Comparison of ENCODE assay signal across 10 cellular contexts in genomic region chr7:50641442-50642405, GRCh38.
DNase-seq lines count a peak whose midpoint lies in the region; ATAC-seq and TF ChIP-seq lines count a peak whose summit lies in the region.
"Had no signal": no experiment of that assay in that cellular context is flagged by ENCODE, and none has a peak within 500 bp of the region (broad histone marks: within the 10 kb centered on the region; RNA-seq: fewer than 3 reads in every experiment).

No MANE protein-coding gene starts in this region.

- H3K4me3 Mint-ChIP-seq in effector memory CD8-positive, alpha-beta T cell, result no peak overlapping the region

- H3K27me3 ChIP-seq in WERI-Rb-1 (ENCODE audit: insufficient read depth, low read depth, severe bottlenecking) (no peaks in the 10 kb centered on the region), skeletal muscle tissue (ENCODE audit: control insufficient read depth in 3 of 3, insufficient read depth in 3 of 3, low read length in 3 of 3) (no peaks in the 10 kb centered on the region)
- H3K27me3 ChIP-seq: brain microvascular endothelial cell had no signal

- H3K9ac ChIP-seq in skeletal muscle tissue (ENCODE audit: low read depth in 1 of 3, low read length in 3 of 3), result peak overlapping the region in 2 of 3 donors; percentile 51 to 73

- DNase-seq in NCI-H1092 treated with DMSO at 0.1 percent for 48 hours (lab: John Stamatoyannopoulos, UW), result peak; percentile 29
- DNase-seq in NCI-H1092 (lab: John Stamatoyannopoulos, UW), result no peak
- peak; percentile 16 for DNase-seq in WERI-Rb-1
- DNase-seq in islet precursor cell, result peak; percentile 65
- DNase-seq in effector memory CD8-positive, alpha-beta T cell, result no peak
- no peak for DNase-seq in NCI-H187 (lab: John Stamatoyannopoulos, UW)
- no peak for DNase-seq in NCI-H2029 treated with DMSO at 0.1 percent for 48 hours (lab: John Stamatoyannopoulos, UW)
- DNase-seq: brain microvascular endothelial cell, NCI-H2171 had no signal

- H3K27ac ChIP-seq in WERI-Rb-1, result no peak overlapping the region
- peak overlapping the region; percentile 69 for H3K27ac ChIP-seq in skeletal muscle tissue (ENCODE audit: low read depth, low read length)
- H3K27ac ChIP-seq: brain microvascular endothelial cell had no signal

- H3K4me1 Mint-ChIP-seq in effector memory CD8-positive, alpha-beta T cell (ENCODE audit: low read depth in 2 of 2), result peaks cover 0 to 3% of the 10 kb centered on the region in 2 donors

- H3K4me3 ChIP-seq in WERI-Rb-1 (ENCODE audit: low read depth, low read length) (no peak overlapping the region), skeletal muscle tissue (ENCODE audit: low read length in 3 of 3) (peak overlapping the region; percentile 34 to 68 (median 60))

- H3K9me3 ChIP-seq in WERI-Rb-1 (ENCODE audit: severe bottlenecking) (no peaks in the 10 kb centered on the region), skeletal muscle tissue (ENCODE audit: control insufficient read depth in 3 of 3, low read length in 3 of 3) (no peaks in the 10 kb centered on the region)

- TF ChIP-seq CTCF in WERI-Rb-1 (IDR thresholded peaks at IDR 0.05; ENCODE audit: low read depth, low read length), result peak; percentile 36

- peaks cover 16 to 46% (median 29%) of the 10 kb centered on the region in 3 donors for H3K4me1 ChIP-seq in skeletal muscle tissue (ENCODE audit: control insufficient read depth in 3 of 3, insufficient read depth in 3 of 3, low read length in 3 of 3)

- no peaks in the 10 kb centered on the region for H3K36me3 ChIP-seq in WERI-Rb-1
- H3K36me3 ChIP-seq in skeletal muscle tissue (ENCODE audit: control insufficient read depth in 3 of 3, insufficient read depth in 3 of 3, low read length in 3 of 3), result no peaks in the 10 kb centered on the region

- no peak for ATAC-seq in effector memory CD8-positive, alpha-beta T cell (replicated peaks)

- H3K27me3 Mint-ChIP-seq in effector memory CD8-positive, alpha-beta T cell, result no peaks in the 10 kb centered on the region

- H3K9me3 Mint-ChIP-seq in effector memory CD8-positive, alpha-beta T cell, result no peaks in the 10 kb centered on the region

- H3K36me3 Mint-ChIP-seq in effector memory CD8-positive, alpha-beta T cell (ENCODE audit: insufficient read depth), result no peaks in the 10 kb centered on the region

- no peak overlapping the region for H3K27ac Mint-ChIP-seq in effector memory CD8-positive, alpha-beta T cell

Comparison
In these comparisons a context has a peak if more than half of its experiments do, and no peak if none do; other contexts are left out.
1. DNase-seq: peak in NCI-H1092 treated with DMSO at 0.1 percent for 48 hours (single experiment), WERI-Rb-1 (single experiment) and islet precursor cell (single experiment); none in NCI-H1092 (single experiment), effector memory CD8-positive, alpha-beta T cell (0 of 3), NCI-H187 (0 of 2) and NCI-H2029 treated with DMSO at 0.1 percent for 48 hours (single experiment).